ENCODE assay signal across 1 cellular context in genomic region chr1:92990828-92991227, GRCh38.
TF ChIP-seq lines count a peak whose summit lies in the region.

No MANE protein-coding gene starts in this region.

TF ChIP-seq in GM12878, 131 proteins besides CTCF, POLR2A, EP300 and RAD21:
- TF ChIP-seq USF2 (IDR thresholded peaks at IDR 0.05; ENCODE audit: borderline replicate concordance, low read depth, low read length) (no peak), HDGF (IDR thresholded peaks at IDR 0.05) (no peak), TAF1 (IDR thresholded peaks at IDR 0.05; ENCODE audit: borderline replicate concordance, low read depth, low read length) (no peak), NBN (IDR thresholded peaks at IDR 0.05) (no peak), POLR2AphosphoS5 (IDR thresholded peaks at IDR 0.05; ENCODE audit: low read length) (no peak), SMAD1 (IDR thresholded peaks at IDR 0.05; ENCODE audit: low read depth, partially characterized antibody) (no peak), IKZF2 (IDR thresholded peaks at IDR 0.05) (no peak), BCL11A (IDR thresholded peaks at IDR 0.05; ENCODE audit: low read depth, low read length) (no peak), SPI1 (IDR thresholded peaks at IDR 0.05; ENCODE audit: borderline replicate concordance, insufficient read depth, low read depth, low read length) (no peak), KAT2A (conservative IDR thresholded peaks at IDR 0.05; ENCODE audit: control insufficient read depth, low read depth, low read length) (no peak)
